9 cellular contexts compared by ENCODE assay signal in the genomic region with DNA sequence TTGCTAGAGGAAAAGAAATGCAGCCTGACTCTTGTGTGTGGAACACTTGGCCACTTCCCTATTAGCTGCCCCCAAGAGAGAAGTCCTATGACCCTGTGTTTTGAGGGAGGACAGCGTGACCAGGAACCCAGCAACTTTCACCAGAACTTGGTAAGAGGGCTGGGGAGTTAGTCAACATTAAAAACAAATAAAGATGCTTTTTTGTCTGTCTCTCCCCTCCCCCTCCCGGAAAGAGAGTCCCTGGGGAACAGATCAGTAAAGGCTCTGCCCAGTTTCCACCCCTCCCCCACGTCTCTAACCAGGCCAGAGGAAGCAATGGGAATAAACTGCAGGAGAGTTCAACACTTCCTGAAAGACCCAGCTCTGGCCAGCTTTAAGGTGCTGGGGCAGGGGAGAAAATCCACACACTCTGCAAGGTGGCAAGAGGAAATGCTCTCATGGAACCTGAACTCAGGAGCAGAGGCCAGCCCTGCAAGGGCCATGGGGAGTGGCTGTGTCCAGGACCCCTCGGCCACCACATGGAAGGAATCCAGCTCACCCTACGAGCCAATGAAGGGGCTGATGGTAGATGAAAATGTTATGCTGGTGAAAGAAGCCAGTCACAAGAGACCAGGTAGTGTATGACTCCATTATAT. TPM values are rescaled to one million over a fixed set of nuclear protein-coding genes. Genes with fewer than 3 reads are reported as not detected.
DNase-seq lines count a peak whose midpoint lies in the region; ATAC-seq and TF ChIP-seq lines count a peak whose summit lies in the region.
"Had no signal": no experiment of that assay in that cellular context is flagged by ENCODE, and none has a peak within 500 bp of the region (broad histone marks: within the 10 kb centered on the region; RNA-seq: fewer than 3 reads in every experiment).

No MANE protein-coding gene starts in this region.

- WGBS in body of pancreas, 2 donors = 42 to 46% methylated on average over 5 of the region's 5 CpGs

- no peaks in the 10 kb centered on the region for H3K27me3 ChIP-seq in body of pancreas
- H3K27me3 ChIP-seq in left lung = no peaks in the 10 kb centered on the region
- peaks cover 0 to 5% (median 0%) of the 10 kb centered on the region in 5 donors for H3K27me3 ChIP-seq in subcutaneous abdominal adipose tissue (ENCODE audit: control insufficient read depth in 5 of 5, insufficient read depth in 4 of 5, low read length in 5 of 5)

- ATAC-seq in body of pancreas (peak; percentile 75), left lung (peak; percentile 49), HG03280 (IDR thresholded peaks at IDR 0.05; ENCODE audit: unreplicated experiment) (no peak)

- H3K36me3 ChIP-seq in body of pancreas (replicated peaks in 1 of 2; ENCODE audit: insufficient read depth in 1 of 2, low read depth in 2 of 2) (no peaks in the 10 kb centered on the region), left lung (no peaks in the 10 kb centered on the region), subcutaneous abdominal adipose tissue (ENCODE audit: control insufficient read depth in 5 of 5, insufficient read depth in 5 of 5, low read length in 5 of 5) (peaks cover 0 to 2% (median 0%) of the 10 kb centered on the region in 5 donors)

- H3K4me3 ChIP-seq in body of pancreas (no peak overlapping the region), left lung (no peak overlapping the region), subcutaneous abdominal adipose tissue (ENCODE audit: low read depth in 1 of 5, low read length in 5 of 5) (no peak overlapping the region)

- no peaks in the 10 kb centered on the region for H3K9me3 ChIP-seq in body of pancreas
- H3K9me3 ChIP-seq in left lung = peaks cover 0 to 7% of the 10 kb centered on the region in 2 donors
- H3K9me3 ChIP-seq in subcutaneous abdominal adipose tissue (ENCODE audit: control insufficient read depth in 5 of 5, low read length in 5 of 5) = no peaks in the 10 kb centered on the region

- H3K27ac ChIP-seq in body of pancreas (peak overlapping the region; percentile 12 to 81 (median 64)), left lung (peak overlapping the region; percentile 26 to 51), subcutaneous abdominal adipose tissue (ENCODE audit: low read depth, low read length) (peak overlapping the region; percentile 28)

- intact Hi-C loops in body of pancreas (cut with DNase I) = no loop called here
- intact Hi-C loops in left lung (cut with DNase I) = no loop called here

- peaks cover 26% of the 10 kb centered on the region for H3K4me1 ChIP-seq in body of pancreas
- H3K4me1 ChIP-seq in left lung = peaks cover 21 to 38% of the 10 kb centered on the region in 2 donors
- peaks cover 17 to 36% (median 24%) of the 10 kb centered on the region in 5 donors for H3K4me1 ChIP-seq in subcutaneous abdominal adipose tissue (ENCODE audit: control insufficient read depth in 5 of 5, insufficient read depth in 5 of 5, low read length in 5 of 5)

- peak; percentile 82 for DNase-seq in HT-29 (ENCODE audit: low spot score)
- peak; percentile 56 to 75 (median 64) for DNase-seq in body of pancreas
- peak in 1 of 2 donors; percentile 62 for DNase-seq in left lung
- no peak for DNase-seq in GM19240 (ENCODE audit: insufficient read length, low spot score)
- no peak for DNase-seq in NCI-H2196 treated with DMSO at 0.1 percent for 48 hours (lab: John Stamatoyannopoulos, UW; ENCODE audit: unreplicated experiment)
- no peak for DNase-seq in OCI-M2 (lab: John Stamatoyannopoulos, UW; ENCODE audit: unreplicated experiment)
- DNase-seq: T-helper 1 cell had no signal

- TF ChIP-seq POLR2A in body of pancreas (IDR thresholded peaks at IDR 0.05) = no peak

- peak overlapping the region in 1 of 5 donors; percentile 22 for H3K9ac ChIP-seq in subcutaneous abdominal adipose tissue (ENCODE audit: low read length in 5 of 5)

- no peak for TF ChIP-seq CTCF in body of pancreas (IDR thresholded peaks at IDR 0.05)
- no peak for TF ChIP-seq CTCF in left lung (IDR thresholded peaks at IDR 0.05)

RNA-seq across cellular contexts. Expression of a gene that starts 21.5 kb away (rescaled TPM):
- total RNA-seq in HT-29 (2014; rRNA removed; shearing (Covaris generic)) = 2.7 and 3.0 TPM in 2 replicates
- total RNA-seq in body of pancreas = 1 to 10 TPM; 7.3 to 9.9 TPM
- total RNA-seq in left lung = 10 to 100 TPM; 44.8 to 90.7 TPM

Comparison
In these comparisons a context has a peak if more than half of its experiments do, and no peak if none do; other contexts are left out.
1. DNase-seq: peak in HT-29 (single experiment) and body of pancreas (4 of 4); none in GM19240 (single experiment), NCI-H2196 treated with DMSO at 0.1 percent for 48 hours (single experiment) and OCI-M2 (single experiment).
2. RNA of a gene that starts 21.5 kb away (total RNA-seq): 44.8 to 90.7 TPM in left lung; 7.3 to 9.9 TPM in body of pancreas and 2.7 to 3.0 TPM in HT-29; every median in the first group is over 4 times any median in the second.
3. Peak in every context shown above with its lines, with median percentiles within 50 percentile points of each other: H3K27ac ChIP-seq.